Comparison of ENCODE assay signal across 1 cellular context in genomic region chr9:129496187-129497063, GRCh38.
TF ChIP-seq lines count a peak whose summit lies in the region.

No MANE protein-coding gene starts in this region.

TF ChIP-seq in SK-N-SH treated with all-trans-retinoic acid at 6 μM for 48 hours, 23 proteins besides CTCF, POLR2A, EP300 and RAD21 (continued from another document):
- TF ChIP-seq TSHZ2 (CRISPR knock-in tag; IDR thresholded peaks at IDR 0.05) (peak; percentile 69), GLIS3 (CRISPR knock-in tag; IDR thresholded peaks at IDR 0.05) (no peak), ZC3H10 (CRISPR knock-in tag; IDR thresholded peaks at IDR 0.05) (no peak), ISL1 (CRISPR knock-in tag; IDR thresholded peaks at IDR 0.05) (no peak; the same call in 1 of the 2 replicates), ZNF8 (CRISPR knock-in tag; IDR thresholded peaks at IDR 0.05) (no peak)
